In the genomic region with DNA sequence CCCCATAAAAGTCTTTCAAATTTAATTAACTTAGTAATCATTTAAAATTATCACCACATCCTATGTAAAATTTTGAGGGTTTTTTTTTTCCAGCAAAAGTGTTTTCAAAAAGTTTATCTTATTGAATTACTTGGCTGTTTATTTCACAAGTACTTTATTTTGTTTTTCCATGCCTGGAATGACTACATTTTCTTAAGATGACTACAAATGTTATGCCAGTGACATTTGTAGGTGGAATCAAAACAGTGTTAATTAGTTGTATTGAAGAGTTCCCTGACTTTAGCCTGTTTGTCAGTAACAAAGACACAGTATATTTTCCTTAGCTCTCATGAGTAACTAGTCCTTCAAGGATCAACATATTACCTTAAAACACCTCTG, we compare ENCODE assay signal across 21 cellular contexts.
"Had no signal": no experiment of that assay in that cellular context is flagged by ENCODE, and none has a peak within 500 bp of the region (broad histone marks: within the 10 kb centered on the region; RNA-seq: fewer than 3 reads in every experiment).

No MANE protein-coding gene starts in this region.

- ATAC-seq: gastroesophageal sphincter; left cardiac atrium; naive thymus-derived CD8-positive, alpha-beta T cell; WTC11 had no signal

- H3K9me3 ChIP-seq: adrenal gland, ascending aorta, gastroesophageal sphincter, spleen, thoracic aorta, upper lobe of left lung had no signal

- H3K27ac Mint-ChIP-seq: activated naive CD8-positive, alpha-beta T cell; activated T-cell treated with anti-CD3 and anti-CD28 coated beads, Interleukin-2, amount 50 U/mL, for 24 hours; naive thymus-derived CD8-positive, alpha-beta T cell; progenitor cell of endocrine pancreas; WTC11 had no signal

- H3K27me3 Mint-ChIP-seq: activated naive CD8-positive, alpha-beta T cell; activated T-cell treated with anti-CD3 and anti-CD28 coated beads, Interleukin-2, amount 50 U/mL, for 24 hours; central memory CD8-positive, alpha-beta T cell; naive thymus-derived CD8-positive, alpha-beta T cell had no signal

- H3K36me3 ChIP-seq: adrenal gland, ascending aorta, gastroesophageal sphincter, spleen, thoracic aorta, upper lobe of left lung had no signal

- H3K27me3 ChIP-seq: ascending aorta, gastroesophageal sphincter, upper lobe of left lung had no signal

- H3K4me3 Mint-ChIP-seq: activated naive CD8-positive, alpha-beta T cell; activated T-cell treated with anti-CD3 and anti-CD28 coated beads, Interleukin-2, amount 50 U/mL, for 24 hours; central memory CD8-positive, alpha-beta T cell; naive thymus-derived CD8-positive, alpha-beta T cell; WTC11 had no signal

- DNase-seq: activated naive CD4-positive, alpha-beta T cell; activated T-cell treated with anti-CD3 and anti-CD28 coated beads, Interleukin-2, amount 50 U/mL, for 24 hours; adrenal gland; effector memory CD4-positive, alpha-beta T cell; hypothalamus; left cardiac atrium; naive thymus-derived CD8-positive, alpha-beta T cell; stimulated activated CD4-positive, alpha-beta T cell treated with anti-CD3 and anti-CD28 coated beads, Interleukin-4, amount 100 ng/mL, for 24 hours; stimulated activated naive CD4-positive, alpha-beta T cell treated with Interleukin-2 at 50 U/mL for 16 hours; T-helper 9 cell had no signal

- H3K9me3 Mint-ChIP-seq: activated T-cell treated with anti-CD3 and anti-CD28 coated beads, Interleukin-2, amount 50 U/mL, for 24 hours; activated T-helper 2 cell treated with anti-CD3 and anti-CD28 coated beads, Interferon-gamma antibody, Interleukin-2, Interleukin-4, amounts not matched to agents 10 μg/mL and 5 μg/mL and 100 μg/mL, durations not matched to agents 14 hours and 24 hours and 36 hours; naive thymus-derived CD8-positive, alpha-beta T cell; WTC11 had no signal

- H3K36me3 Mint-ChIP-seq: activated naive CD8-positive, alpha-beta T cell; naive thymus-derived CD8-positive, alpha-beta T cell; WTC11 had no signal

- H3K4me1 Mint-ChIP-seq: central memory CD8-positive, alpha-beta T cell; naive thymus-derived CD8-positive, alpha-beta T cell had no signal

- H3K27ac ChIP-seq: adrenal gland, ascending aorta, gastroesophageal sphincter, spleen, thoracic aorta, upper lobe of left lung had no signal

- H3K4me1 ChIP-seq: adrenal gland, ascending aorta, upper lobe of left lung had no signal

- FAIRE-seq: colon had no signal

- H3K4me3 ChIP-seq: adrenal gland, ascending aorta, gastroesophageal sphincter, spleen, thoracic aorta, upper lobe of left lung had no signal
